In the genomic region with DNA sequence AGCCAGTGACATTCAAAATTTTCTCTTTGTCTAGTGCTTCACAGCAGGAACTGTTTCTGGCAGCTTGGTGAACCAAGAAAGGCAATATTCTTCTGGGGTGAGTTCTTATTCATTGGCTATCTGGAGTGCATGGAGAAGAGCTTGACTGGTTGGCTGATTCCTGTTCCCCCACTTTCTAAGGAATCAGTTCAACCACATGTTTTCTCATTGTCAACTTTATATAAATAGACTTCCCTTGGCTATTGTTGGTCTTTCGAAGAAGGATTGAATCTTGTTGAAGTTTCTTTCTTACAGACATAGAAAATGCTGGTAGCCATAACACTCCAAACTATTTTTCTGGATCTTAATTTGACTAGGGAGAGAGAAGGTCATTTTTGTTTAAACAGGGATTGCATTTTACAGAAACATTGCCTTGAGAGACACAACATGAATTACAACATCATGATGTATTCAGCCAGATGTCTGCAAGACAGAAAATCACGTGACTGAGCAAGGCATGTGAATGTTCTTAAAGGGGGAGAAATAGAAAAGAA, we compare ENCODE assay signal across 13 cellular contexts.
DNase-seq lines count a peak whose midpoint lies in the region; ATAC-seq and TF ChIP-seq lines count a peak whose summit lies in the region.
"Had no signal": no experiment of that assay in that cellular context is flagged by ENCODE, and none has a peak within 500 bp of the region (broad histone marks: within the 10 kb centered on the region; RNA-seq: fewer than 3 reads in every experiment).

No MANE protein-coding gene starts in this region.

- ATAC-seq in Right ventricle myocardium superior (ENCODE audit: poor library complexity), result peak; percentile 80
- ATAC-seq in HG03520 (IDR thresholded peaks at IDR 0.05; ENCODE audit: unreplicated experiment), result no peak
- ATAC-seq: stimulated activated naive CD8-positive, alpha-beta T cell treated with anti-CD3 and anti-CD28 coated beads, Interleukin-15, amount 100 ng/mL, for 72 hours had no signal

- DNase-seq in AML-193 (lab: John Stamatoyannopoulos, UW) (peak; percentile 36 to 41), amniotic epithelial cell (ENCODE audit: low read depth) (peak; percentile 13), Right ventricle myocardium superior (no peak), DMS79 (lab: John Stamatoyannopoulos, UW) (no peak), DMS153 (lab: John Stamatoyannopoulos, UW) (no peak)
- DNase-seq in activated naive CD4-positive, alpha-beta T cell (lab: John Stamatoyannopoulos, UW), result no peak
- DNase-seq: brain microvascular endothelial cell; glutamatergic neuron; stimulated activated naive CD8-positive, alpha-beta T cell treated with anti-CD3 and anti-CD28 coated beads, Interleukin-15, amount 100 ng/mL, for 72 hours had no signal

- H3K27me3 ChIP-seq in parathyroid adenoma (ENCODE audit: control insufficient read depth, insufficient read depth, low read length), result no peaks in the 10 kb centered on the region
- H3K27me3 ChIP-seq: brain microvascular endothelial cell had no signal

- intact Hi-C loops in Right ventricle myocardium superior (cut with DNase I), result no loop called here

- no peaks in the 10 kb centered on the region for H3K79me2 ChIP-seq in parathyroid adenoma

- no peak overlapping the region for H3K4me2 ChIP-seq in parathyroid adenoma (ENCODE audit: low read length)

- no peak overlapping the region for H3K9ac ChIP-seq in parathyroid adenoma

- no peaks in the 10 kb centered on the region for H3K9me3 ChIP-seq in parathyroid adenoma (ENCODE audit: control insufficient read depth, low read length)

- no peak for TF ChIP-seq CTCF in parathyroid adenoma (IDR thresholded peaks at IDR 0.05)

- no peak overlapping the region for H2AFZ ChIP-seq in parathyroid adenoma

- H3K27ac ChIP-seq in parathyroid adenoma, result peak overlapping the region; percentile 11
- H3K27ac ChIP-seq: brain microvascular endothelial cell, C4-2B, VCaP had no signal

- H3K4me3 ChIP-seq in parathyroid adenoma (ENCODE audit: low read depth, low read length), result no peak overlapping the region

- H3K36me3 ChIP-seq in parathyroid adenoma (ENCODE audit: control insufficient read depth, insufficient read depth, low read length), result no peaks in the 10 kb centered on the region
- H3K36me3 ChIP-seq: brain microvascular endothelial cell had no signal

- H3K4me1 ChIP-seq in parathyroid adenoma, result no peaks in the 10 kb centered on the region

Comparison
In these comparisons a context has a peak if more than half of its experiments do, and no peak if none do; other contexts are left out.
1. DNase-seq: peak in AML-193 (2 of 2) and amniotic epithelial cell (single experiment); none in Right ventricle myocardium superior (single experiment), DMS79 (single experiment), activated naive CD4-positive, alpha-beta T cell (0 of 4) and DMS153 (single experiment).